8 cellular contexts compared by ENCODE assay signal in the genomic region with DNA sequence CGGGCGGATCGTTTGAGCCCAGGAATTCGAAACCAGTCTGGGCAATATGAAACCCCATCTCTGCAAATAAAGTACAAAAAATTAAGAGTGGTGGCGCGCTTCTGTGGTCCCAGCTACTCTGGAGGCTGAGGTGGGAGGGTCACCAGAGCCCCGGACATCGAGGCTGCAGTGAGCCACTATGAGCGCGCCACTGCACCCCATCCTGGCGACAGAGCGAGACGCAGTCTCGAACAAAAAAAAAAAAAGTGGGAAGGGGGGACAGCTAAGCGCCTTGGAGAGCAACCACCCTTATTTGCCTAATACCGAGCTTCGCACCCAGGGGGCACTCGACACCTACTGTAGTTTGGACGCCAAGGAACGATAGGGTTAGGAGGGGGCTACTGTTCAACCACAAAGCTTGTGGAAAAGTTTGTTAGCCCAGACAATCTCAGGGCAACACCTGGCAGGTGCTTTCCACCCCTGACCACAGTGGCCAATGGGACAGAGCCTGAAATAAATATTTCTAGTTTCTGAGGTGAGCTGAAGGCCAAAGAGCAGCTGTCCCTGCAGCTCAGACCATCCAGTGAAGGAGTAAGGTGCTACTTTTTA. TPM values are rescaled to one million over a fixed set of nuclear protein-coding genes. Genes with fewer than 3 reads are reported as not detected.
DNase-seq lines count a peak whose midpoint lies in the region; TF ChIP-seq lines count a peak whose summit lies in the region.

No MANE protein-coding gene starts in this region.

- no peaks in the 10 kb centered on the region for H3K27me3 Mint-ChIP-seq in neural crest cell (ENCODE audit: low read depth)

- under 1% methylated on average over 20 of the region's 20 CpGs for WGBS in thymus

- TF ChIP-seq CTCF in RWPE1 (conservative IDR thresholded peaks at IDR 0.05; ENCODE audit: low read depth) (peak; percentile 81), neural crest cell (conservative IDR thresholded peaks at IDR 0.05) (peak; percentile 78)

- CTCF ChIA-PET in RWPE1 (lab: Yijun Ruan, JAX) = interaction anchor here (0.6 to 1.8 kb wide), 27 partner anchors 8 to 740 kb away, joined by 3 to 37 read pairs (median 5); partner anchors contain the start of genes CNTD1, COA3, PLEKHH3 and RAMP2

- peaks cover 41% of the 10 kb centered on the region for H3K4me1 Mint-ChIP-seq in neural crest cell

- H3K4me1 ChIP-seq in thymus (ENCODE audit: control insufficient read depth, insufficient read depth, low read length) = peaks cover 10% of the 10 kb centered on the region

- H3K27me3 ChIP-seq in thymus (ENCODE audit: control insufficient read depth, insufficient read depth) = no peaks in the 10 kb centered on the region

- H3K9me3 ChIP-seq in thymus (ENCODE audit: control insufficient read depth) = no peaks in the 10 kb centered on the region

- peak overlapping the region; percentile 99 for H3K4me3 Mint-ChIP-seq in neural crest cell

- no peak overlapping the region for H3K27ac Mint-ChIP-seq in neural crest cell (ENCODE audit: unreplicated experiment)

- peak; percentile 88 for DNase-seq in DMS53 (lab: John Stamatoyannopoulos, UW)
- DNase-seq in GOT3 (lab: John Stamatoyannopoulos, UW) = peak; percentile 9
- DNase-seq in M059J (ENCODE audit: low read depth) = peak; percentile 71
- DNase-seq in RWPE1 (ENCODE audit: low spot score) = peak; percentile 83
- DNase-seq in activated naive CD4-positive, alpha-beta T cell treated with Interleukin-2 at 50 U/mL for 16 hours = peak; percentile 76
- DNase-seq in foreskin melanocyte = peak; percentile 60
- DNase-seq in neural crest cell (ENCODE audit: low read depth, low spot score) = peak; percentile 77

- H3K27ac ChIP-seq in RWPE1 (peak overlapping the region; percentile 92), thymus (ENCODE audit: low read depth) (peak overlapping the region; percentile 47)

- H3K4me3 ChIP-seq in thymus (ENCODE audit: low read length) = peak overlapping the region; percentile 80

- H3K36me3 Mint-ChIP-seq in neural crest cell (ENCODE audit: low read depth) = peaks cover 11% of the 10 kb centered on the region

- POLR2A ChIA-PET in RWPE1 (lab: Yijun Ruan, JAX; ENCODE audit: low non-redundant PET) = interaction anchor here (0.6 to 1.5 kb wide), 6 partner anchors 26 to 420 kb away, joined by 3 to 8 read pairs (median 4); partner anchors contain the start of genes RETREG3, RPL27 and TUBG1

- H3K36me3 ChIP-seq in thymus (ENCODE audit: control insufficient read depth, insufficient read depth) = peaks cover 49% of the 10 kb centered on the region

- H3K9me3 Mint-ChIP-seq in neural crest cell = no peaks in the 10 kb centered on the region

RNA-seq across cellular contexts. Expression of gene PSMC3IP, which starts 0.8 kb away (rescaled TPM):
- 16.0 and 23.2 TPM in 2 replicates for total RNA-seq in M059J (2014; rRNA removed; shearing (Covaris generic))
- total RNA-seq in neural crest cell = 44.6 and 47.8 TPM in 2 replicates
- 5.1 TPM for polyA plus RNA-seq in thymus

RNA-seq across cellular contexts. Expression of gene MLX, which starts 11.5 kb away (rescaled TPM):
- total RNA-seq in M059J (2014; rRNA removed; shearing (Covaris generic)) = 39.1 and 42.6 TPM in 2 replicates
- 38.6 and 41.1 TPM in 2 replicates for total RNA-seq in neural crest cell
- polyA plus RNA-seq in thymus = 45.2 TPM

RNA-seq across cellular contexts. Expression of gene COASY, which starts 16.4 kb away (rescaled TPM):
- 31.3 and 33.0 TPM in 2 replicates for total RNA-seq in M059J (2014; rRNA removed; shearing (Covaris generic))
- 58.3 and 59.6 TPM in 2 replicates for total RNA-seq in neural crest cell
- 89.3 TPM for polyA plus RNA-seq in thymus

RNA-seq across cellular contexts. Expression of gene HSD17B1, which starts 25.7 kb away (rescaled TPM):
- 0.54 TPM in 1 of 2 replicates, not detected in the other for total RNA-seq in M059J (2014; rRNA removed; shearing (Covaris generic))
- total RNA-seq in neural crest cell = 1.2 and 1.9 TPM in 2 replicates
- polyA plus RNA-seq in thymus = 6.1 TPM

RNA-seq across cellular contexts. Expression of gene RETREG3, which starts 30.8 kb away (rescaled TPM):
- 38.7 and 41.9 TPM in 2 replicates for total RNA-seq in M059J (2014; rRNA removed; shearing (Covaris generic))
- 44.2 and 48.7 TPM in 2 replicates for total RNA-seq in neural crest cell
- polyA plus RNA-seq in thymus = 33.7 TPM

Comparison
In these comparisons a context has a peak if more than half of its experiments do, and no peak if none do; other contexts are left out.
1. Peak in every context shown above with its lines: DNase-seq, H3K4me3 ChIP-seq and H3K27ac ChIP-seq.
2. DNase-seq: peak in every context shown above with its lines; median percentile 88 in DMS53; 83 in RWPE1; 77 in neural crest cell; 76 in activated naive CD4-positive, alpha-beta T cell treated with Interleukin-2 at 50 U/mL for 16 hours; 71 in M059J; 60 in foreskin melanocyte; 9 in GOT3.